Comparison of ENCODE assay signal across 9 cellular contexts in genomic region chr10:125148021-125148439, GRCh38. TPM values are rescaled to one million over a fixed set of nuclear protein-coding genes. Genes with fewer than 3 reads are reported as not detected.
DNase-seq lines count a peak whose midpoint lies in the region; ATAC-seq and TF ChIP-seq lines count a peak whose summit lies in the region.
"Had no signal": no experiment of that assay in that cellular context is flagged by ENCODE, and none has a peak within 500 bp of the region (broad histone marks: within the 10 kb centered on the region; RNA-seq: fewer than 3 reads in every experiment).

No MANE protein-coding gene starts in this region.

- DNase-seq in NCI-H2171 treated with DMSO at 0.1 percent for 48 hours (lab: John Stamatoyannopoulos, UW) = peak; percentile 24
- no peak for DNase-seq in NCI-H2171 (lab: John Stamatoyannopoulos, UW)
- peak; percentile 66 for DNase-seq in kidney tubule cell (ENCODE audit: low spot score)
- DNase-seq in tibial artery = peak; percentile 52 to 84
- no peak for DNase-seq in COLO829 (ENCODE audit: low spot score)
- DNase-seq in DMS153 (lab: John Stamatoyannopoulos, UW) = no peak
- DNase-seq: activated naive CD8-positive, alpha-beta T cell treated with anti-CD3 and anti-CD28 coated beads, Interleukin-2, amount 10 ng/mL, durations not matched to agents 7 days and 5 days had no signal

- peaks cover 0 to 9% (median 5%) of the 10 kb centered on the region in 3 donors for H3K36me3 ChIP-seq in tibial artery

- H3K27me3 Mint-ChIP-seq in brain = no peaks in the 10 kb centered on the region

- no peak for ATAC-seq in GM21723 (IDR thresholded peaks at IDR 0.05; ENCODE audit: unreplicated experiment)

- H3K9me3 Mint-ChIP-seq in brain = no peaks in the 10 kb centered on the region
- H3K9me3 Mint-ChIP-seq: activated naive CD8-positive, alpha-beta T cell treated with anti-CD3 and anti-CD28 coated beads, Interleukin-2, amount 10 ng/mL, durations not matched to agents 7 days and 5 days had no signal

- H3K4me1 Mint-ChIP-seq in brain = peaks cover 86% of the 10 kb centered on the region
- H3K4me1 Mint-ChIP-seq: activated naive CD8-positive, alpha-beta T cell treated with anti-CD3 and anti-CD28 coated beads, Interleukin-2, amount 10 ng/mL, durations not matched to agents 7 days and 5 days had no signal

- H3K27ac ChIP-seq in tibial artery = peak overlapping the region; percentile 71 to 89

- peaks cover 7 to 99% (median 85%) of the 10 kb centered on the region in 4 donors for H3K4me1 ChIP-seq in tibial artery

- peak overlapping the region in 1 of 2 donors; percentile 23 for H3K4me3 ChIP-seq in tibial artery

- no peaks in the 10 kb centered on the region for H3K27me3 ChIP-seq in tibial artery

- peaks cover 31% of the 10 kb centered on the region for H3K36me3 Mint-ChIP-seq in brain
- H3K36me3 Mint-ChIP-seq: activated naive CD8-positive, alpha-beta T cell treated with anti-CD3 and anti-CD28 coated beads, Interleukin-2, amount 10 ng/mL, durations not matched to agents 7 days and 5 days had no signal

- H3K27ac Mint-ChIP-seq in brain = peak overlapping the region; percentile 58 to 95 (median 88)
- H3K27ac Mint-ChIP-seq: activated naive CD8-positive, alpha-beta T cell treated with anti-CD3 and anti-CD28 coated beads, Interleukin-2, amount 10 ng/mL, durations not matched to agents 7 days and 5 days had no signal

- no peaks in the 10 kb centered on the region for H3K9me3 ChIP-seq in tibial artery

- peak overlapping the region; percentile 4 to 63 (median 34) for H3K4me3 Mint-ChIP-seq in brain
- H3K4me3 Mint-ChIP-seq: activated naive CD8-positive, alpha-beta T cell treated with anti-CD3 and anti-CD28 coated beads, Interleukin-2, amount 10 ng/mL, durations not matched to agents 7 days and 5 days had no signal

- intact Hi-C loops in tibial artery (cut with DNase I; ENCODE audit: low total_unique reads) = no loop called here

- TF ChIP-seq CTCF in brain (conservative IDR thresholded peaks at IDR 0.05) = no peak
- no peak for TF ChIP-seq CTCF in tibial artery (IDR thresholded peaks at IDR 0.05)

RNA-seq across cellular contexts. Expression of gene CTBP2, which starts 12.3 kb away (rescaled TPM):
- polyA plus RNA-seq in brain (ENCODE audit: insufficient read depth, low read depth, low replicate concordance) = 37.8 TPM

Comparison
In these comparisons a context has a peak if more than half of its experiments do, and no peak if none do; other contexts are left out.
1. DNase-seq: peak in NCI-H2171 treated with DMSO at 0.1 percent for 48 hours (single experiment), kidney tubule cell (single experiment) and tibial artery (2 of 2); none in NCI-H2171 (single experiment), COLO829 (single experiment) and DMS153 (single experiment).